ENCODE assay signal across 30 cellular contexts in the genomic region with DNA sequence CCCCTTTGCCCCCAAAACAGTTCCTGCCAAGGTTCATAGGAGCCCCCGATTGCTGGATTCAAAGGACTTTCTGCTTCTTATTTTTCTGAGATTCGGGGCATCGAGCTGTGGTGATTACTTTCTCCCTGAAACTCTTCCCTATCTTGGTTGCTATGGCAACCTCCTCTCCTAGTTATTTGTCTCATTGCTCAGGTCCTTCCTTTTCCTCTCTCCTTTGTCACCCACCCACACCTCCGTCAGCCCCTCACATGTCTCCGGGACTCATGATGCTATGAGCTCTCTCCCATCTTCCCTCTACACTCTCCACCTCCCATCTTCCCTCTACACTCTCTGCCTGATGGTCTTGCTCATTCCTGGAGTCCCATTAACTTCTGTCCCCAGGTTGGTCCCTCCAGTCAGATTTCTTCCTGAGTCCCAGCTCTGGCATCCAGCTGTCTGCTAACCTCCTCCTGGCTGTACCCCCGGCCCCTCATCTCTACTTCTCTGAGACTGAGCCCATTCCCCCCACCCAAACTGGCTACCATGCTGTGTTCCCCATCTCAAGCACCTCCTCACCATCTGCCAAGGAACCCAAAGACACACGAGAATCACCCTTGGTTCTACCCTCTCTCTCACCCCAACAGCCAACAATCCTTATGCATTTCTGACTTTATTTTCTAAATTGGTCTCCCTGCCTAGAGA. TPM values are rescaled to one million over a fixed set of nuclear protein-coding genes. Genes with fewer than 3 reads are reported as not detected.
DNase-seq lines count a peak whose midpoint lies in the region; ATAC-seq and TF ChIP-seq lines count a peak whose summit lies in the region.
"Had no signal": no experiment of that assay in that cellular context is flagged by ENCODE, and none has a peak within 500 bp of the region (broad histone marks: within the 10 kb centered on the region; RNA-seq: fewer than 3 reads in every experiment).

No MANE protein-coding gene starts in this region.

- no peaks in the 10 kb centered on the region for H3K79me2 ChIP-seq in neural cell (replicated peaks; ENCODE audit: insufficient read depth, low read length)

- no peak for ATAC-seq in central memory CD8-positive, alpha-beta T cell (replicated peaks; ENCODE audit: extremely low read depth, poor library complexity, severe bottlenecking)
- no peak for ATAC-seq in natural killer cell treated with Interleukin-12 subunit alpha and Interleukin-12 subunit beta and Interleukin-15 and Interleukin-18, amount 100 ng/mL, for 72 hours
- no peak for ATAC-seq in Right ventricle myocardium inferior
- ATAC-seq: GM12878 had no signal

- H3K27me3 Mint-ChIP-seq in central memory CD8-positive, alpha-beta T cell: peaks cover 7% of the 10 kb centered on the region
- no peaks in the 10 kb centered on the region for H3K27me3 Mint-ChIP-seq in natural killer cell treated with Interleukin-12 subunit alpha and Interleukin-12 subunit beta and Interleukin-15 and Interleukin-18, amount 100 ng/mL, for 72 hours

- H3K9me3 Mint-ChIP-seq in central memory CD8-positive, alpha-beta T cell: no peaks in the 10 kb centered on the region
- H3K9me3 Mint-ChIP-seq in natural killer cell treated with Interleukin-12 subunit alpha and Interleukin-12 subunit beta and Interleukin-15 and Interleukin-18, amount 100 ng/mL, for 72 hours: no peaks in the 10 kb centered on the region
- H3K9me3 Mint-ChIP-seq: CD8-positive, alpha-beta memory T cell had no signal

- no peaks in the 10 kb centered on the region for H3F3A ChIP-seq in neural cell (ENCODE audit: insufficient read depth, low read length, poor library complexity, severe bottlenecking)

- TF ChIP-seq RAD21 in neural cell (conservative IDR thresholded peaks at IDR 0.05): no peak

- H3K27ac ChIP-seq in neural cell (ENCODE audit: low read length): peak overlapping the region; percentile 14
- H3K27ac ChIP-seq: SJSA1 had no signal

- H3K9ac ChIP-seq in neural cell (ENCODE audit: low read length): no peak overlapping the region

- H3K9me2 ChIP-seq in neural cell (ENCODE audit: insufficient read depth, low read length): no peaks in the 10 kb centered on the region

- H3K36me3 ChIP-seq in neural cell (ENCODE audit: insufficient read depth, low read length): no peaks in the 10 kb centered on the region
- H3K36me3 ChIP-seq: BE2C had no signal

- H4K20me1 ChIP-seq in neural cell (ENCODE audit: insufficient read depth): no peaks in the 10 kb centered on the region

- peaks cover 2% of the 10 kb centered on the region for H3K36me3 Mint-ChIP-seq in central memory CD8-positive, alpha-beta T cell (ENCODE audit: insufficient read depth)
- H3K36me3 Mint-ChIP-seq in natural killer cell treated with Interleukin-12 subunit alpha and Interleukin-12 subunit beta and Interleukin-15 and Interleukin-18, amount 100 ng/mL, for 72 hours: no peaks in the 10 kb centered on the region

- no peak overlapping the region for H3K4me2 ChIP-seq in neural cell (ENCODE audit: low read length)

- H2AFZ ChIP-seq in neural cell (ENCODE audit: low read depth, low read length): no peak overlapping the region

- TF ChIP-seq CTCF in neural cell (IDR thresholded peaks at IDR 0.05; ENCODE audit: poor library complexity, severe bottlenecking): no peak

- no peak for TF ChIP-seq EP300 in neural cell (conservative IDR thresholded peaks at IDR 0.05; ENCODE audit: poor library complexity, severe bottlenecking)

- no peaks in the 10 kb centered on the region for H3K9me3 ChIP-seq in neural cell (ENCODE audit: low read length)
- H3K9me3 ChIP-seq: BE2C had no signal

- intact Hi-C loops in head of caudate nucleus (cut with DNase I): no loop called here
- intact Hi-C loops in Right ventricle myocardium inferior (cut with DNase I): no loop called here

- H3K4me3 Mint-ChIP-seq in central memory CD8-positive, alpha-beta T cell: no peak overlapping the region
- no peak overlapping the region for H3K4me3 Mint-ChIP-seq in natural killer cell treated with Interleukin-12 subunit alpha and Interleukin-12 subunit beta and Interleukin-15 and Interleukin-18, amount 100 ng/mL, for 72 hours
- H3K4me3 Mint-ChIP-seq: CD14-positive monocyte; CD8-positive, alpha-beta memory T cell had no signal

- no peak for DNase-seq in central memory CD8-positive, alpha-beta T cell (ENCODE audit: low spot score in 2 of 2)
- DNase-seq in head of caudate nucleus (peak in 36 of 42 donors; percentile 13 to 79 (median 41)), UCSD-AML1 (lab: John Stamatoyannopoulos, UW; ENCODE audit: unreplicated experiment) (no peak), Right ventricle myocardium inferior (ENCODE audit: missing footprints) (no peak), H4 (ENCODE audit: low spot score) (no peak)
- DNase-seq in natural killer cell treated with Interleukin-12 subunit alpha and Interleukin-12 subunit beta and Interleukin-15 and Interleukin-18, amount 100 ng/mL, for 72 hours (ENCODE audit: low spot score): no peak
- DNase-seq: ACHN; BE2C; CD8-positive, alpha-beta memory T cell; DMS 273 treated with DMSO at 0.1 percent for 48 hours; DMS79; EL; GDM1; H7; KBM-7; MV-4-11; NCI-H1105; NCI-H1436 treated with DMSO at 0.1 percent for 48 hours; NCI-H187 treated with DMSO at 0.1 percent for 48 hours; NCI-H446; NCI-H524 treated with DMSO at 0.1 percent for 48 hours; NCI-H774; Right ventricle myocardium superior had no signal

- no peaks in the 10 kb centered on the region for H3K27me3 ChIP-seq in neural cell (ENCODE audit: insufficient read depth, low read depth, low read length)
- H3K27me3 ChIP-seq: BE2C, SJSA1 had no signal

- H3K4me3 ChIP-seq in neural cell (ENCODE audit: low read length): peak overlapping the region; percentile 25
- H3K4me3 ChIP-seq: GM12878, SJSA1 had no signal

- peaks cover 5% of the 10 kb centered on the region for H3K4me1 Mint-ChIP-seq in central memory CD8-positive, alpha-beta T cell
- peaks cover 0 to 7% of the 10 kb centered on the region in 2 donors for H3K4me1 Mint-ChIP-seq in natural killer cell treated with Interleukin-12 subunit alpha and Interleukin-12 subunit beta and Interleukin-15 and Interleukin-18, amount 100 ng/mL, for 72 hours (ENCODE audit: low read depth in 2 of 2)
- H3K4me1 Mint-ChIP-seq: CD14-positive monocyte had no signal

- H3K27ac Mint-ChIP-seq in central memory CD8-positive, alpha-beta T cell (ENCODE audit: low read depth): peak overlapping the region; percentile 58
- H3K27ac Mint-ChIP-seq in natural killer cell treated with Interleukin-12 subunit alpha and Interleukin-12 subunit beta and Interleukin-15 and Interleukin-18, amount 100 ng/mL, for 72 hours: no peak overlapping the region
- H3K27ac Mint-ChIP-seq: CD14-positive monocyte; CD8-positive, alpha-beta memory T cell had no signal

TF ChIP-seq in neural cell, 6 proteins besides CTCF, POLR2A, EP300 and RAD21:
- no peak for TF ChIP-seq MXI1 (conservative IDR thresholded peaks at IDR 0.05; ENCODE audit: poor library complexity, severe bottlenecking)
- TF ChIP-seq TAF1 (IDR thresholded peaks at IDR 0.05; ENCODE audit: low read depth): no peak
- no peak for TF ChIP-seq EZH2 (IDR thresholded peaks at IDR 0.05; ENCODE audit: borderline replicate concordance, insufficient read depth, low read length, poor library complexity, severe bottlenecking)
- no peak for TF ChIP-seq SMC3 (conservative IDR thresholded peaks at IDR 0.05; ENCODE audit: poor library complexity)
- TF ChIP-seq, protein P1, sequence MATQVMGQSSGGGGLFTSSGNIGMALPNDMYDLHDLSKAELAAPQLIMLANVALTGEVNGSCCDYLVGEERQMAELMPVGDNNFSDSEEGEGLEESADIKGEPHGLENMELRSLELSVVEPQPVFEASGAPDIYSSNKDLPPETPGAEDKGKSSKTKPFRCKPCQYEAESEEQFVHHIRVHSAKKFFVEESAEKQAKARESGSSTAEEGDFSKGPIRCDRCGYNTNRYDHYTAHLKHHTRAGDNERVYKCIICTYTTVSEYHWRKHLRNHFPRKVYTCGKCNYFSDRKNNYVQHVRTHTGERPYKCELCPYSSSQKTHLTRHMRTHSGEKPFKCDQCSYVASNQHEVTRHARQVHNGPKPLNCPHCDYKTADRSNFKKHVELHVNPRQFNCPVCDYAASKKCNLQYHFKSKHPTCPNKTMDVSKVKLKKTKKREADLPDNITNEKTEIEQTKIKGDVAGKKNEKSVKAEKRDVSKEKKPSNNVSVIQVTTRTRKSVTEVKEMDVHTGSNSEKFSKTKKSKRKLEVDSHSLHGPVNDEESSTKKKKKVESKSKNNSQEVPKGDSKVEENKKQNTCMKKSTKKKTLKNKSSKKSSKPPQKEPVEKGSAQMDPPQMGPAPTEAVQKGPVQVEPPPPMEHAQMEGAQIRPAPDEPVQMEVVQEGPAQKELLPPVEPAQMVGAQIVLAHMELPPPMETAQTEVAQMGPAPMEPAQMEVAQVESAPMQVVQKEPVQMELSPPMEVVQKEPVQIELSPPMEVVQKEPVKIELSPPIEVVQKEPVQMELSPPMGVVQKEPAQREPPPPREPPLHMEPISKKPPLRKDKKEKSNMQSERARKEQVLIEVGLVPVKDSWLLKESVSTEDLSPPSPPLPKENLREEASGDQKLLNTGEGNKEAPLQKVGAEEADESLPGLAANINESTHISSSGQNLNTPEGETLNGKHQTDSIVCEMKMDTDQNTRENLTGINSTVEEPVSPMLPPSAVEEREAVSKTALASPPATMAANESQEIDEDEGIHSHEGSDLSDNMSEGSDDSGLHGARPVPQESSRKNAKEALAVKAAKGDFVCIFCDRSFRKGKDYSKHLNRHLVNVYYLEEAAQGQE (IDR thresholded peaks at IDR 0.05; ENCODE audit: borderline replicate concordance): no peak
- no peak for TF ChIP-seq POLR2AphosphoS5 (IDR thresholded peaks at IDR 0.05)

RNA-seq across cellular contexts. Expression of a gene that starts 30.2 kb away (rescaled TPM):
- 996 and 1,180 TPM in 2 replicates for polyA plus RNA-seq in neural cell
- 462 and 477 TPM in 2 replicates for polyA minus RNA-seq in neural cell
- total RNA-seq in natural killer cell treated with Interleukin-12 subunit alpha and Interleukin-12 subunit beta and Interleukin-15 and Interleukin-18, amount 100 ng/mL, for 72 hours: under 1 TPM; 0.53 to 0.71 TPM
- total RNA-seq in Right ventricle myocardium inferior: 0.19 TPM
- total RNA-seq in H4 (2014; rRNA removed; shearing (Covaris generic)): not detected in 2 replicates
- total RNA-seq: GM12878, HT1080, LHCN-M2, MCF 10A, Right ventricle myocardium superior, SJSA1 had no signal
- polyA plus RNA-seq: CD14-positive monocyte; CD8-positive, alpha-beta memory T cell had no signal

RNA-seq across cellular contexts. Expression of a gene that starts 36.9 kb away (rescaled TPM):
- 344 and 359 TPM in 2 replicates for polyA plus RNA-seq in neural cell
- polyA minus RNA-seq in neural cell: 228 and 231 TPM in 2 replicates
- 10 to 100 TPM; 39.3 to 39.8 TPM for total RNA-seq in natural killer cell treated with Interleukin-12 subunit alpha and Interleukin-12 subunit beta and Interleukin-15 and Interleukin-18, amount 100 ng/mL, for 72 hours
- total RNA-seq in Right ventricle myocardium inferior: 92.1 TPM
- total RNA-seq in H4 (2014; rRNA removed; shearing (Covaris generic)): 37.1 and 50.3 TPM in 2 replicates

Comparison
In these comparisons a context has a peak if more than half of its experiments do, and no peak if none do; other contexts are left out.
1. DNase-seq: peak in head of caudate nucleus (36 of 42); none in central memory CD8-positive, alpha-beta T cell (0 of 2), UCSD-AML1 (single experiment), natural killer cell treated with Interleukin-12 subunit alpha and Interleukin-12 subunit beta and Interleukin-15 and Interleukin-18, amount 100 ng/mL, for 72 hours (single experiment), Right ventricle myocardium inferior (single experiment) and H4 (single experiment).